ENCODE assay signal across 8 cellular contexts in genomic region chr9:62803099-62803498, GRCh38.
DNase-seq lines count a peak whose midpoint lies in the region; ATAC-seq and TF ChIP-seq lines count a peak whose summit lies in the region.
"Not testable (repeated sequence)": the region's sequence is repeated elsewhere in the genome, so short reads cannot be mapped to it uniquely, and the experiment has no call there.

No MANE protein-coding gene starts in this region.

- TSS peak; percentile 67 for BruUV-seq in MCF 10A (replicated peaks; lab: Mats Ljungman, UMichigan)

- DNase-seq in CD4-positive, alpha-beta memory T cell; HFF-Myc (ENCODE audit: extremely low read depth, low read depth); activated CD8-positive, alpha-beta T cell treated with anti-CD3 and anti-CD28 coated beads, Interleukin-2, amount 10 ng/mL, durations not matched to agents 7 days and 5 days; heart right ventricle; testis: not testable (repeated sequence)
- DNase-seq in RPMI8226 (peak; percentile 5), MCF 10A (ENCODE audit: unreplicated experiment) (peak; percentile 1)

- intact Hi-C loops in CD4-positive, alpha-beta memory T cell (cut with micrococcal nuclease); MCF 10A (cut with micrococcal nuclease); heart right ventricle (cut with DNase I); testis (cut with DNase I; ENCODE audit: low total_unique reads): not testable (repeated sequence)

- not testable (repeated sequence) for H3K27ac Mint-ChIP-seq in CD4-positive, alpha-beta memory T cell; MCF 10A (ENCODE audit: low read depth, unreplicated experiment); nephron
- peak overlapping the region; percentile 21 for H3K27ac Mint-ChIP-seq in activated CD8-positive, alpha-beta T cell treated with anti-CD3 and anti-CD28 coated beads, Interleukin-2, amount 10 ng/mL, durations not matched to agents 7 days and 5 days

- peaks cover 13% of the 10 kb centered on the region for H3K27me3 ChIP-seq in CD4-positive, alpha-beta memory T cell (ENCODE audit: insufficient read depth, low read length)
- H3K27me3 ChIP-seq in heart right ventricle = peaks cover 0 to 79% (median 69%) of the 10 kb centered on the region in 7 donors
- H3K27me3 ChIP-seq in testis = not testable (repeated sequence)

- not testable (repeated sequence) for H3K36me3 Mint-ChIP-seq in CD4-positive, alpha-beta memory T cell; MCF 10A (ENCODE audit: insufficient read depth, unreplicated experiment); nephron (ENCODE audit: low read depth)
- peaks cover 33% of the 10 kb centered on the region for H3K36me3 Mint-ChIP-seq in activated CD8-positive, alpha-beta T cell treated with anti-CD3 and anti-CD28 coated beads, Interleukin-2, amount 10 ng/mL, durations not matched to agents 7 days and 5 days (ENCODE audit: low read depth)

- peaks cover 2 to 22% (median 10%) of the 10 kb centered on the region in 8 donors for H3K9me3 Mint-ChIP-seq in CD4-positive, alpha-beta memory T cell
- not testable (repeated sequence) for H3K9me3 Mint-ChIP-seq in activated CD8-positive, alpha-beta T cell treated with anti-CD3 and anti-CD28 coated beads, Interleukin-2, amount 10 ng/mL, durations not matched to agents 7 days and 5 days (ENCODE audit: insufficient read depth); MCF 10A (ENCODE audit: unreplicated experiment)
- H3K9me3 Mint-ChIP-seq in nephron = peaks cover 26% of the 10 kb centered on the region

- peaks cover 50 to 62% of the 10 kb centered on the region in 2 donors for H3K27me3 Mint-ChIP-seq in CD4-positive, alpha-beta memory T cell
- H3K27me3 Mint-ChIP-seq in activated CD8-positive, alpha-beta T cell treated with anti-CD3 and anti-CD28 coated beads, Interleukin-2, amount 10 ng/mL, durations not matched to agents 7 days and 5 days (ENCODE audit: low read depth) = peaks cover 41% of the 10 kb centered on the region
- H3K27me3 Mint-ChIP-seq in MCF 10A (ENCODE audit: insufficient read depth, unreplicated experiment) (peaks cover 52% of the 10 kb centered on the region), nephron (ENCODE audit: low read depth) (peaks cover 84% of the 10 kb centered on the region)

- peaks cover 19% of the 10 kb centered on the region for H3K4me1 ChIP-seq in CD4-positive, alpha-beta memory T cell (ENCODE audit: insufficient read depth, low read length)
- peaks cover 2 to 42% (median 34%) of the 10 kb centered on the region in 9 donors for H3K4me1 ChIP-seq in heart right ventricle
- not testable (repeated sequence) for H3K4me1 ChIP-seq in testis

- not testable (repeated sequence) for H3K36me3 ChIP-seq in CD4-positive, alpha-beta memory T cell (ENCODE audit: insufficient read depth, low read length); heart right ventricle; testis (ENCODE audit: low read depth, missing control alignments)

- not testable (repeated sequence) for H3K27ac ChIP-seq in CD4-positive, alpha-beta memory T cell (ENCODE audit: low read depth, low read length); testis
- peak overlapping the region in 2 of 10 donors; percentile 93 to 95 for H3K27ac ChIP-seq in heart right ventricle

- H3K4me1 Mint-ChIP-seq in CD4-positive, alpha-beta memory T cell = peaks cover 24 to 43% (median 31%) of the 10 kb centered on the region in 4 donors
- H3K4me1 Mint-ChIP-seq in activated CD8-positive, alpha-beta T cell treated with anti-CD3 and anti-CD28 coated beads, Interleukin-2, amount 10 ng/mL, durations not matched to agents 7 days and 5 days (ENCODE audit: low read depth) = peaks cover 37% of the 10 kb centered on the region
- H3K4me1 Mint-ChIP-seq in MCF 10A (ENCODE audit: insufficient read depth, unreplicated experiment) = not testable (repeated sequence)
- H3K4me1 Mint-ChIP-seq in nephron = peaks cover 20% of the 10 kb centered on the region

- CTCF ChIA-PET in CD4-positive, alpha-beta memory T cell (lab: Charles Lee; ENCODE audit: partially characterized antibody); MCF 10A (lab: Yijun Ruan, JAX): not testable (repeated sequence)
- CTCF ChIA-PET in activated CD8-positive, alpha-beta T cell treated with anti-CD3 and anti-CD28 coated beads, Interleukin-2, amount 10 ng/mL, durations not matched to agents 7 days and 5 days (lab: Charles Lee) = interaction anchor here (1.3 kb wide), 1 partner anchor 1014 kb away, joined by 10 read pairs; no protein-coding TSS in a partner anchor

- TF ChIP-seq POLR2A in testis (IDR thresholded peaks at IDR 0.05) = not testable (repeated sequence)

- not testable (repeated sequence) for ATAC-seq in activated CD8-positive, alpha-beta T cell treated with anti-CD3 and anti-CD28 coated beads, Interleukin-2, amount 10 ng/mL, durations not matched to agents 7 days and 5 days; heart right ventricle

- not testable (repeated sequence) for H3K9me3 ChIP-seq in CD4-positive, alpha-beta memory T cell (ENCODE audit: control insufficient read depth in 1 of 2, low read length in 2 of 2); heart right ventricle; testis

- POLR2A ChIA-PET in CD4-positive, alpha-beta memory T cell (lab: Charles Lee; ENCODE audit: partially characterized antibody); activated CD8-positive, alpha-beta T cell treated with anti-CD3 and anti-CD28 coated beads, Interleukin-2, amount 10 ng/mL, durations not matched to agents 7 days and 5 days (lab: Charles Lee): not testable (repeated sequence)
- POLR2A ChIA-PET in MCF 10A (lab: Yijun Ruan, JAX) = interaction anchor here (1.2 kb wide), 1 partner anchor 1014 kb away, joined by 6 read pairs; no protein-coding TSS in a partner anchor

- H3K4me3 ChIP-seq in CD4-positive, alpha-beta memory T cell (ENCODE audit: low read length in 2 of 2) = not testable (repeated sequence)
- H3K4me3 ChIP-seq in HFF-Myc (replicated peaks; ENCODE audit: low read depth, low read length) = peak overlapping the region; percentile 59
- peak overlapping the region in 6 of 10 donors; percentile 52 to 68 (median 63) for H3K4me3 ChIP-seq in heart right ventricle
- H3K4me3 ChIP-seq in testis = peak overlapping the region; percentile 58 to 69

- peak overlapping the region; percentile 3 to 69 (median 44) for H3K4me3 Mint-ChIP-seq in CD4-positive, alpha-beta memory T cell
- peak overlapping the region; percentile 87 for H3K4me3 Mint-ChIP-seq in activated CD8-positive, alpha-beta T cell treated with anti-CD3 and anti-CD28 coated beads, Interleukin-2, amount 10 ng/mL, durations not matched to agents 7 days and 5 days
- H3K4me3 Mint-ChIP-seq in MCF 10A (ENCODE audit: unreplicated experiment) = not testable (repeated sequence)
- peak overlapping the region; percentile 72 to 77 (median 75) for H3K4me3 Mint-ChIP-seq in nephron

- 56 to 65% methylated on average over 2 of the region's 2 CpGs for whole genome bisulfite sequencing in heart right ventricle, 2 donors
- WGBS in testis, 2 donors = 37 to 43% methylated on average over 2 of the region's 2 CpGs

- TF ChIP-seq CTCF in HFF-Myc (IDR thresholded peaks at IDR 0.05; ENCODE audit: low read depth, low read length, missing control alignments); MCF 10A (IDR thresholded peaks at IDR 0.05; ENCODE audit: unreplicated experiment); heart right ventricle (IDR thresholded peaks at IDR 0.05); nephron (IDR thresholded peaks at IDR 0.05; ENCODE audit: unreplicated experiment in 3 of 3); testis (IDR thresholded peaks at IDR 0.05): not testable (repeated sequence)
